14 cellular contexts compared by ENCODE assay signal in the genomic region with DNA sequence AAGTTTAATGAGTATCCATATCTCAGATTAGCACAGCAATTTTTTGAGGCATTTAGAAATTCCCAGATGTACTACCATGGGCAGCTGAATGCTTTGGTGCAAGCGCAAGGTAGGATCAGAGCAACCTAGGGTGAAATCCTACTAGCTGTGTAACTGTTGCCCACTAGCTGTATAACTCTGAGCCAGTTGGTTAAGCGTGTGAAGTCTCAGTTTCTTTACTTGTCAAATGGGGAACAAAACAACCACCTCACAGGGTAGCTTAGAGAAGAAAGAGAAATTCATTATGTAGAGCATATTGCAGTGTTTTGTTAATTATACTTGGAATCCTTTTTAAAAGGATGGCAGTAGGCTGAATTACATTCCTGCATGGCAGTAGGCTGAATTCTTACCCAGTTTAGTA.
DNase-seq lines count a peak whose midpoint lies in the region; ATAC-seq and TF ChIP-seq lines count a peak whose summit lies in the region.
"Had no signal": no experiment of that assay in that cellular context is flagged by ENCODE, and none has a peak within 500 bp of the region (broad histone marks: within the 10 kb centered on the region; RNA-seq: fewer than 3 reads in every experiment).

No MANE protein-coding gene starts in this region.

- no peaks in the 10 kb centered on the region for H3K4me1 Mint-ChIP-seq in activated CD4-positive, alpha-beta T cell treated with anti-CD3 and anti-CD28 coated beads, Interleukin-2, amount 10 ng/mL, durations not matched to agents 24 days and 14 days
- H3K4me1 Mint-ChIP-seq: B cell had no signal

- no peak overlapping the region for H3K27ac Mint-ChIP-seq in activated CD4-positive, alpha-beta T cell treated with anti-CD3 and anti-CD28 coated beads, Interleukin-2, amount 10 ng/mL, durations not matched to agents 24 days and 14 days
- H3K27ac Mint-ChIP-seq: B cell; CD4-positive, alpha-beta T cell; H9 had no signal

- H3F3A ChIP-seq in PC-3 (ENCODE audit: low read length, unreplicated experiment), result no peaks in the 10 kb centered on the region

- no peaks in the 10 kb centered on the region for H3K9me2 ChIP-seq in PC-3 (replicated peaks; ENCODE audit: low read length)

- POLR2A ChIA-PET in PC-3 (lab: Charles Lee; ENCODE audit: unreplicated experiment), result no interaction called here

- no TSS peak for BruUV-seq in PC-3 (replicated peaks; lab: Mats Ljungman, UMichigan)

- H3K4me3 ChIP-seq in PC-3 (ENCODE audit: low read length), result no peak overlapping the region
- H3K4me3 ChIP-seq: K562 had no signal

- H3K9me3 ChIP-seq in PC-3 (ENCODE audit: low read length), result no peaks in the 10 kb centered on the region

- no peaks in the 10 kb centered on the region for H4K20me1 ChIP-seq in PC-3 (ENCODE audit: low read length)

- CTCF ChIA-PET in PC-3 (lab: Charles Lee), result no interaction called here

- H3K27me3 Mint-ChIP-seq in activated CD4-positive, alpha-beta T cell treated with anti-CD3 and anti-CD28 coated beads, Interleukin-2, amount 10 ng/mL, durations not matched to agents 24 days and 14 days, result no peaks in the 10 kb centered on the region
- H3K27me3 Mint-ChIP-seq: B cell; CD4-positive, alpha-beta T cell had no signal

- H2AFZ ChIP-seq in PC-3 (ENCODE audit: low read length), result no peak overlapping the region

- peak; percentile 28 for DNase-seq in activated CD4-positive, alpha-beta T cell treated with anti-CD3 and anti-CD28 coated beads, Interleukin-2, amount 10 ng/mL, durations not matched to agents 24 days and 14 days
- DNase-seq in activated CD4-positive, alpha-beta T cell treated with anti-CD3 and anti-CD28 coated beads for 48 hours, result no peak
- no peak for DNase-seq in PC-3
- DNase-seq: C1 segment of cervical spinal cord; Caco-2; CD4-positive, alpha-beta T cell; H9; IMR-90 had no signal

- H3K27me3 ChIP-seq in PC-3 (ENCODE audit: low read length), result peaks cover 26% of the 10 kb centered on the region

- no peaks in the 10 kb centered on the region for H3K4me1 ChIP-seq in PC-3 (ENCODE audit: insufficient read depth, low read length)
- H3K4me1 ChIP-seq: Caco-2 had no signal

- no peaks in the 10 kb centered on the region for H3K36me3 Mint-ChIP-seq in activated CD4-positive, alpha-beta T cell treated with anti-CD3 and anti-CD28 coated beads, Interleukin-2, amount 10 ng/mL, durations not matched to agents 24 days and 14 days (ENCODE audit: low read depth)

- H3K4me2 ChIP-seq in PC-3 (ENCODE audit: low read length), result no peak overlapping the region

- TF ChIP-seq CTCF in PC-3 (conservative IDR thresholded peaks at IDR 0.05; ENCODE audit: low read depth, low read length), result no peak

- peaks cover 9% of the 10 kb centered on the region for H3K9me3 Mint-ChIP-seq in activated CD4-positive, alpha-beta T cell treated with anti-CD3 and anti-CD28 coated beads, Interleukin-2, amount 10 ng/mL, durations not matched to agents 24 days and 14 days
- H3K9me3 Mint-ChIP-seq: H9 had no signal

- intact Hi-C loops in activated CD4-positive, alpha-beta T cell treated with anti-CD3 and anti-CD28 coated beads, Interleukin-2, amount 10 ng/mL, durations not matched to agents 24 days and 14 days (cut with micrococcal nuclease), result no loop called here
- intact Hi-C loops in PC-3 (cut with micrococcal nuclease), result no loop called here

- no peak overlapping the region for H3K4me3 Mint-ChIP-seq in activated CD4-positive, alpha-beta T cell treated with anti-CD3 and anti-CD28 coated beads, Interleukin-2, amount 10 ng/mL, durations not matched to agents 24 days and 14 days
- H3K4me3 Mint-ChIP-seq: B cell; CD4-positive, alpha-beta T cell; H9 had no signal

- ATAC-seq in GM19025 (IDR thresholded peaks at IDR 0.05; ENCODE audit: low read depth, unreplicated experiment), result peak; percentile 72
- ATAC-seq in HG03280 (IDR thresholded peaks at IDR 0.05; ENCODE audit: unreplicated experiment), result peak; percentile 49
- no peak for ATAC-seq in PC-3
- ATAC-seq in GM18498 (IDR thresholded peaks at IDR 0.05; ENCODE audit: unreplicated experiment), result no peak
- no peak for ATAC-seq in esophagus mucosa
- ATAC-seq: K562 had no signal

- H3K79me2 ChIP-seq in PC-3 (ENCODE audit: low read length), result no peaks in the 10 kb centered on the region

- no peak overlapping the region for H3K9ac ChIP-seq in PC-3 (ENCODE audit: low read length)

- H3K27ac ChIP-seq in PC-3 (ENCODE audit: low read length), result no peak overlapping the region

- no peaks in the 10 kb centered on the region for H3K36me3 ChIP-seq in PC-3 (ENCODE audit: low read depth, low read length)

Comparison
In these comparisons a context has a peak if more than half of its experiments do, and no peak if none do; other contexts are left out.
1. ATAC-seq: peak in GM19025 (single experiment) and HG03280 (single experiment); none in PC-3 (single experiment), GM18498 (single experiment) and esophagus mucosa (single experiment).